28 cellular contexts compared by ENCODE assay signal in the genomic region with DNA sequence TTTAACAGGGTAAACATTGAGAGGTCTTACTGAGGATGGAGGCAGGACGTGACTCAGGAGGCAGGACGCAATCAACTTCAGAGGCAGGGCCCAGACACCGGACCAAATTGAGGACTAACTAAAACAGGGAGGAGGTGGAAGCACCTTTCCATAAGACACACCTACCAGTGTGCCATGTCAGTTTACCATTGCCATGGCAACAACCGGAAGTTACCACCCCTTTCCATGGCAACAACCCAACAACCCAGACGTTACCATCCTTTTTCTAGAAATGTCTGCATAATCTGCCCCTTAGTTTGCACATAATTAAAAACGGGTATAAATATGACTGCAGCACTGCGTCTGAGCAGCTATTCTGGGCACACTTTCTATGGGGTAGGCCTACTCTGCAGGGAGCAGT. TPM values are rescaled to one million over a fixed set of nuclear protein-coding genes. Genes with fewer than 3 reads are reported as not detected.
"Had no signal": no experiment of that assay in that cellular context is flagged by ENCODE, and none has a peak within 500 bp of the region (broad histone marks: within the 10 kb centered on the region; RNA-seq: fewer than 3 reads in every experiment).

No MANE protein-coding gene starts in this region.

- H3K4me1 ChIP-seq: breast epithelium, SJCRH30 had no signal

- H3K9me3 ChIP-seq: SJCRH30 had no signal

- H3K4me3 Mint-ChIP-seq: activated CD8-positive, alpha-beta T cell treated with anti-CD3 and anti-CD28 coated beads, Interleukin-2, amount 10 ng/mL, durations not matched to agents 7 days and 5 days; activated naive CD4-positive, alpha-beta T cell treated with anti-CD3 and anti-CD28 coated beads, Interleukin-2, amount 50 U/mL, for 24 hours; T-helper 2 cell treated with Interferon-gamma antibody and Interleukin-4, amounts not matched to agents 5 μg/mL and 100 μg/mL, for 36 hours had no signal

- H3K36me3 Mint-ChIP-seq: activated naive CD4-positive, alpha-beta T cell treated with anti-CD3 and anti-CD28 coated beads, Interleukin-2, amount 50 U/mL, for 24 hours had no signal

- DNase-seq: activated CD4-positive, alpha-beta T cell treated with anti-CD3 and anti-CD28 coated beads for 48 hours; activated CD4-positive, alpha-beta T cell treated with anti-CD3 and anti-CD28 coated beads, Interleukin-2, amount 50 U/mL, for 4 hours; activated CD4-positive, CD25-positive, alpha-beta regulatory T cell treated with anti-CD3 and anti-CD28 coated beads, Interleukin-2, amount 50 U/mL, for 72 hours; activated CD8-positive, alpha-beta memory T cell treated with anti-CD3 and anti-CD28 coated beads, Interleukin-2, amount 50 U/mL, for 48 hours; activated CD8-positive, alpha-beta T cell treated with anti-CD3 and anti-CD28 coated beads, Interleukin-2, amount 10 ng/mL, durations not matched to agents 7 days and 5 days; activated naive CD4-positive, alpha-beta T cell; activated T-cell treated with anti-CD3 and anti-CD28 coated beads, Interleukin-2, amount 50 U/mL, for 1 hour; aorta; caudate nucleus; MM.1S; NCI-H146; NCI-H187 treated with DMSO at 0.1 percent for 48 hours; NCI-H2081 treated with DMSO at 0.1 percent for 48 hours; NCI-H2171; NCI-H2227 treated with DMSO at 0.1 percent for 48 hours; NCI-H446 treated with DMSO at 0.1 percent for 48 hours; NCI-H524 treated with DMSO at 0.1 percent for 48 hours; NCI-H82; RPMI8226; SJCRH30; SW 1271 had no signal

- H3K27me3 ChIP-seq: breast epithelium, SJCRH30 had no signal

- H3K27ac Mint-ChIP-seq: activated CD8-positive, alpha-beta T cell treated with anti-CD3 and anti-CD28 coated beads, Interleukin-2, amount 10 ng/mL, durations not matched to agents 7 days and 5 days; activated naive CD4-positive, alpha-beta T cell treated with anti-CD3 and anti-CD28 coated beads, Interleukin-2, amount 50 U/mL, for 24 hours; T-helper 2 cell treated with Interferon-gamma antibody and Interleukin-4, amounts not matched to agents 5 μg/mL and 100 μg/mL, for 36 hours had no signal

- H3K4me3 ChIP-seq: breast epithelium, SJCRH30 had no signal

- ATAC-seq: activated CD8-positive, alpha-beta T cell treated with anti-CD3 and anti-CD28 coated beads, Interleukin-2, amount 10 ng/mL, durations not matched to agents 7 days and 5 days; Right ventricle myocardium inferior; SK-N-SH treated with all-trans-retinoic acid at 6 μM for 48 hours had no signal

- H3K4me1 Mint-ChIP-seq: activated naive CD4-positive, alpha-beta T cell treated with anti-CD3 and anti-CD28 coated beads, Interleukin-2, amount 50 U/mL, for 24 hours had no signal

- H3K27ac ChIP-seq: breast epithelium, SJCRH30 had no signal

- H3K9me3 Mint-ChIP-seq: activated naive CD4-positive, alpha-beta T cell treated with anti-CD3 and anti-CD28 coated beads, Interleukin-2, amount 50 U/mL, for 24 hours; T-helper 2 cell treated with Interferon-gamma antibody and Interleukin-4, amounts not matched to agents 5 μg/mL and 100 μg/mL, for 36 hours had no signal

- H3K36me3 ChIP-seq: breast epithelium, SJCRH30 had no signal

RNA-seq across cellular contexts. Expression of gene SOX21, which starts 53.5 kb away (rescaled TPM):
- total RNA-seq: activated CD8-positive, alpha-beta T cell treated with anti-CD3 and anti-CD28 coated beads, Interleukin-2, amount 10 ng/mL, durations not matched to agents 7 days and 5 days; aorta; breast epithelium; OCI-LY7; Right ventricle myocardium inferior; SJCRH30; T-helper 1 cell treated with Interleukin-12 subunit alpha and Interleukin-12 subunit beta and Interleukin-4 antibody, amounts not matched to agents 30 ng/mL and 1 ng/mL, for 36 hours had no signal
